21 cellular contexts compared by ENCODE assay signal in the genomic region with DNA sequence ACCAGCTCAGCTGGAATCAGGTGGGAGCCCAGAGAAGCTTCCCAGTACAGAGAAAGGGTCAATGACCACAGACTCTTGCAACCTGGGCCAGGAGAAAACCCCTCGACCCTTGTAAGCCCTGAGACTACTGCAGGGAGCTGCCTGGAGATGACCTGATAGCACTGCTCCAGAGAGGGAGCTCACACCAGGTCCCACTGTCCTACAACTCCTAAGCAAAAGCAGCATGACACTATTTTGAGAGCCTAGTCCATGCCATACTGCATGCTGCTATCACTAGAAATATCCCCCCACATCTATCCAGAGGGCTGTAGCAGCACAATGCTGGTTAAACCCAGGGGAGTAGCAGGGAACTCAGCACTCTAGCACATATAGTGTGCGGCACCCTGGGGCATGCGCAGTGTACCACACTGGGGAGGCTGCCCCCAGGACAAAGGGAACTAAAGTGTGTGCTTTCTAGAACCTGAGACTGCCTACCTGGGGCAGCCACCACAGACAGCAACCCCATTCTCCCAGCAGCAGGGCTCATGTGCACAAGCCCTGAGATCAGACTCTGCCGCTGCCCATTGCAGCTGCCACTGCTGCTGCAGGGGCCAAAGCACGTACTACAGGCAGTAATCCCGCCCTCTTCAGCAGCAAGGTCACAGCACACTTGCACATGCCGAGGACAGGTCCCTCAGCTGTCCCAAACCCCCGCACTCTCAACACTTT. TPM values are rescaled to one million over a fixed set of nuclear protein-coding genes. Genes with fewer than 3 reads are reported as not detected.
A peak's percentile ranks its signal among the peaks of the same experiment; 100 is the strongest.
DNase-seq lines count a peak whose midpoint lies in the region; ATAC-seq and TF ChIP-seq lines count a peak whose summit lies in the region.
"Had no signal": no experiment of that assay in that cellular context is flagged by ENCODE, and none has a peak within 500 bp of the region (broad histone marks: within the 10 kb centered on the region; RNA-seq: fewer than 3 reads in every experiment).

No MANE protein-coding gene starts in this region.

- ATAC-seq in heart left ventricle (peak in 3 of 4 donors; percentile 60 to 80 (median 65)), psoas muscle (peak; percentile 89 to 98 (median 92)), HG02571 (IDR thresholded peaks at IDR 0.05; ENCODE audit: unreplicated experiment) (no peak), GM19395 (IDR thresholded peaks at IDR 0.05; ENCODE audit: unreplicated experiment) (no peak)
- ATAC-seq: CD8-positive, alpha-beta T cell; Panc1 had no signal

- intact Hi-C loops in heart left ventricle (cut with DNase I) = no loop called here
- intact Hi-C loops in cardiac septum (cut with DNase I) = no loop called here
- intact Hi-C loops in psoas muscle (cut with DNase I) = no loop called here

- H3K9me3 ChIP-seq in heart left ventricle = peaks cover 0 to 44% (median 18%) of the 10 kb centered on the region in 12 donors
- H3K9me3 ChIP-seq in psoas muscle = peaks cover 20% of the 10 kb centered on the region

- H3K27me3 ChIP-seq in heart left ventricle (no peaks in the 10 kb centered on the region), psoas muscle (ENCODE audit: insufficient read depth in 3 of 3, low read length in 2 of 3) (no peaks in the 10 kb centered on the region)
- H3K27me3 ChIP-seq: SJCRH30 had no signal

- TF ChIP-seq POLR2A in heart left ventricle (IDR thresholded peaks at IDR 0.05) = no peak

- no peak for DNase-seq in heart left ventricle
- no peak for DNase-seq in cardiac septum (ENCODE audit: low spot score)
- peak; percentile 5 for DNase-seq in iPS DF 19.7 (ENCODE audit: low read depth, low spot score)
- DNase-seq in psoas muscle = peak in 1 of 2 donors; percentile 71
- no peak for DNase-seq in SK-N-DZ (ENCODE audit: low spot score)
- DNase-seq: AML-193; C1 segment of cervical spinal cord; CD8-positive, alpha-beta T cell; DMS153; NCI-H1092 treated with DMSO at 0.1 percent for 48 hours; NCI-H1436 treated with DMSO at 0.1 percent for 48 hours; NCI-H2029; NCI-H345; NCI-H524; NCI-H774; NK-92 treated with Interleukin-12 subunit alpha and Interleukin-12 subunit beta, amount 100 ng/mL, for 24 hours; SJCRH30 had no signal

- WGBS in heart left ventricle, 4 donors = 65 to 84% (median 81%) methylated on average over 3 to 8 of the region's 8 CpGs
- WGBS in psoas muscle, 3 donors = 54 to 61% (median 56%) methylated on average over 8 of the region's 8 CpGs

- H3K4me1 ChIP-seq in heart left ventricle = peaks cover 0 to 23% (median 0%) of the 10 kb centered on the region in 12 donors
- peaks cover 8% of the 10 kb centered on the region for H3K4me1 ChIP-seq in psoas muscle
- H3K4me1 ChIP-seq: SJCRH30 had no signal

- no peak overlapping the region for H3K4me3 ChIP-seq in heart left ventricle
- no peak overlapping the region for H3K4me3 ChIP-seq in psoas muscle
- H3K4me3 ChIP-seq: SJCRH30 had no signal

- H3K27ac ChIP-seq in heart left ventricle (no peak overlapping the region), psoas muscle (peak overlapping the region; percentile 56)
- H3K27ac ChIP-seq: KMS-11, SJCRH30 had no signal

- H3K36me3 ChIP-seq in heart left ventricle (peaks cover 0 to 47% (median 0%) of the 10 kb centered on the region in 9 donors), psoas muscle (ENCODE audit: insufficient read depth in 1 of 2, low read depth in 1 of 2) (peaks cover 0 to 4% of the 10 kb centered on the region in 2 donors)
- H3K36me3 ChIP-seq: SJCRH30 had no signal

- TF ChIP-seq CTCF in heart left ventricle (IDR thresholded peaks at IDR 0.05) (no peak), psoas muscle (IDR thresholded peaks at IDR 0.05) (no peak)

RNA-seq across cellular contexts. Expression of a gene that starts 27.1 kb away (rescaled TPM):
- total RNA-seq in heart left ventricle = 10 to 100 TPM in 2 of 9 donors, 1 to 10 TPM in 7; 2.1 to 14.8 (median 4.5) TPM
- 1 to 10 TPM; 3.2 to 8.2 TPM for polyA plus RNA-seq in heart left ventricle
- 4.9 TPM for total RNA-seq in cardiac septum
- 1 to 10 TPM; 2.7 to 7.3 (median 4.8) TPM for total RNA-seq in psoas muscle
- 1 to 10 TPM; 2.7 to 3.9 (median 3.4) TPM for polyA plus RNA-seq in psoas muscle
- 28.1 and 32.6 TPM in 2 replicates for polyA plus RNA-seq in SK-N-DZ (2014; cell fraction: cytosol; rRNA removed)
- 21.0 and 29.5 TPM in 2 replicates for polyA plus RNA-seq in SK-N-DZ (2014; cell fraction: nucleus; rRNA removed)

Comparison
In these comparisons a context has a peak if more than half of its experiments do, and no peak if none do; other contexts are left out.
1. ATAC-seq: peak in heart left ventricle (3 of 4) and psoas muscle (4 of 4); none in HG02571 (single experiment) and GM19395 (single experiment).